In the genomic region with DNA sequence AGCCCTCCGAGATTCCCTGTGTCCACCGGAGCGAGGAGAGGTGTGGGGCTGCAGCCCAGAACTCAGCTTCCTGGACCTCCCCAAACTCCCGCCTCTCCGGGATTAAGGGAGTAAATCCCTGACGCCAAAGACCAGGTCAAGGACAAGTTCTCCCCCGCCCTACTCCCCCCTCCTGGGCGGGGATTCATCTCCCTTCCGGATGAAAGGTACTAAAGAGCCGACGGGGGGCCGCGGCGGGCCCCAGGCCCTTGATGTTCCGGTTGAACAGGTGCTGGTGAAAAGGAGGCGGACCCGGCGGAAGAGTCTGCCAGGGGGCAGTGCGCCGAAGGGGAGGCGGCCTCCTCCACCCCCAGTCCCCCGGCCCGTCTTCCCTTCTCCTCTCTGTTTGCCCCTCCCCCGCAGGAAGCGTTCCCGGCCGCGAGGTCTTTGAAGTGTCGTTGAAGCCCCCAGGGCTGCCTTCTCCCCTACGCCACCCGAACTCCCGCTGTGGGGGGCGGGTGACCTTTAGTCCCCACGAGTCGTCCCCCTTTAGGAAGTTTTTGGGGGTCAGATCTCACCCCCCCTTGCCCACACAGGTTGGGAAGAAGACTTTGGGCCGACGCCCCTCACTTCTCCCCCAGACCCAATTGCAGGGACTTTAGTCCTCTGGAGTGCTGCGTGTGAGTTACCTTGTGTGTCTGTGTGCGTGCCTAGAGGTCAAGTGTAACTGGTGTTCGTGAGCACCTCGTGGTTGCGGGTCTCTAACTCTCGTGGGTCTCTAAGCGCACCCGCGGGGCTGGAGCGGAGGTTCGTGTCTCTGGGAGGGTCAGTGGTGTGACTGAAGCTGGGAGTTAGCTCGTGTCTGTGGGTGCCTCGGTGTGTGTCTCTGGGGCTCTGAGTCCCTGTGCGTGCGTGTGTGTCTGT, we compare ENCODE assay signal across 8 cellular contexts. TPM values are rescaled to one million over a fixed set of nuclear protein-coding genes. Genes with fewer than 3 reads are reported as not detected.
A peak's percentile ranks its signal among the peaks of the same experiment; 100 is the strongest.
DNase-seq lines count a peak whose midpoint lies in the region; ATAC-seq and TF ChIP-seq lines count a peak whose summit lies in the region.

No MANE protein-coding gene starts in this region.

- H3K36me3 ChIP-seq in DND-41 (ENCODE audit: insufficient read depth, low read length) (peaks cover 22% of the 10 kb centered on the region), PC-3 (ENCODE audit: low read depth, low read length) (no peaks in the 10 kb centered on the region), neuron (ENCODE audit: insufficient read depth, low read length) (peaks cover 13% of the 10 kb centered on the region), thoracic aorta (peaks cover 2% of the 10 kb centered on the region)

- H3K4me1 ChIP-seq in DND-41 (ENCODE audit: insufficient read depth, low read length) (peaks cover 53% of the 10 kb centered on the region), PC-3 (ENCODE audit: insufficient read depth, low read length) (peaks cover 28% of the 10 kb centered on the region), neuron (ENCODE audit: insufficient read depth, low read length) (peaks cover 30% of the 10 kb centered on the region), thoracic aorta (ENCODE audit: control insufficient read depth in 1 of 2, low read depth in 2 of 2) (peaks cover 0 to 30% of the 10 kb centered on the region in 2 donors)

- TF ChIP-seq EP300 in Ishikawa (IDR thresholded peaks at IDR 0.05; ENCODE audit: borderline replicate concordance): peak; percentile 83; the same call in 1 of the 2 replicates

- peak; percentile 67 for ATAC-seq in DND-41 (ENCODE audit: insufficient read depth, low read depth)
- peak; percentile 29 for ATAC-seq in PC-3
- no peak for ATAC-seq in thoracic aorta (ENCODE audit: insufficient number of reproducible peaks, low FRiP score, low read depth)
- no peak for ATAC-seq in HG03039 (IDR thresholded peaks at IDR 0.05; ENCODE audit: unreplicated experiment)

- H3K27me3 ChIP-seq in DND-41 (ENCODE audit: insufficient read depth, low read length, poor library complexity) (no peaks in the 10 kb centered on the region), PC-3 (ENCODE audit: low read length) (no peaks in the 10 kb centered on the region), neuron (ENCODE audit: insufficient read depth, low read length) (no peaks in the 10 kb centered on the region), thoracic aorta (replicated peaks; ENCODE audit: insufficient read depth) (no peaks in the 10 kb centered on the region)

- no peaks in the 10 kb centered on the region for H3F3A ChIP-seq in PC-3 (ENCODE audit: low read length, unreplicated experiment)

- H4K20me1 ChIP-seq in DND-41 (ENCODE audit: insufficient read depth, low read length) (peaks cover 21% of the 10 kb centered on the region), PC-3 (ENCODE audit: low read length) (no peaks in the 10 kb centered on the region)

- DNase-seq in DND-41 (peak; percentile 98), PC-3 (peak; percentile 88), foreskin fibroblast (peak in 1 of 2 donors; percentile 60), thoracic aorta (ENCODE audit: low spot score) (no peak)
- peak; percentile 74 for DNase-seq in activated T-helper 9 cell treated with anti-CD3 and anti-CD28 coated beads, Interleukin-2, amount 50 U/mL, for 16 hours (ENCODE audit: low read depth)

- peak overlapping the region; percentile 90 for H3K9ac ChIP-seq in DND-41 (ENCODE audit: low read depth, low read length)
- H3K9ac ChIP-seq in PC-3 (ENCODE audit: low read length): peak overlapping the region; percentile 80

- H3K27ac ChIP-seq in DND-41 (ENCODE audit: low read length): peak overlapping the region; percentile 99
- H3K27ac ChIP-seq in PC-3 (ENCODE audit: low read length): peak overlapping the region; percentile 35; the same call in 1 of the 2 replicates
- H3K27ac ChIP-seq in thoracic aorta: peak overlapping the region; percentile 94 to 98

- H3K9me2 ChIP-seq in PC-3 (replicated peaks; ENCODE audit: low read length): no peaks in the 10 kb centered on the region

- intact Hi-C loops in PC-3 (cut with micrococcal nuclease): no loop called here

- no peaks in the 10 kb centered on the region for H3K9me3 ChIP-seq in DND-41 (ENCODE audit: insufficient read depth, low read length, severe bottlenecking)
- no peaks in the 10 kb centered on the region for H3K9me3 ChIP-seq in PC-3 (ENCODE audit: low read length)
- no peaks in the 10 kb centered on the region for H3K9me3 ChIP-seq in neuron (ENCODE audit: low read length)
- H3K9me3 ChIP-seq in thoracic aorta: no peaks in the 10 kb centered on the region

- no TSS peak for BruUV-seq in PC-3 (replicated peaks; lab: Mats Ljungman, UMichigan)

- H2AFZ ChIP-seq in DND-41 (ENCODE audit: low read depth, low read length): peak overlapping the region; percentile 74
- H2AFZ ChIP-seq in PC-3 (ENCODE audit: low read length): peak overlapping the region; percentile 97
- peak overlapping the region; percentile 90 for H2AFZ ChIP-seq in neuron (ENCODE audit: low read depth, low read length)

- TF ChIP-seq CTCF in DND-41 (IDR thresholded peaks at IDR 0.05; ENCODE audit: borderline replicate concordance, extremely low read depth, low read length, poor library complexity, severe bottlenecking): no peak
- no peak for TF ChIP-seq CTCF in PC-3 (conservative IDR thresholded peaks at IDR 0.05; ENCODE audit: low read depth, low read length)
- TF ChIP-seq CTCF in foreskin fibroblast (IDR thresholded peaks at IDR 0.05; ENCODE audit: low read depth, low read length): no peak
- no peak for TF ChIP-seq CTCF in thoracic aorta (IDR thresholded peaks at IDR 0.05)

- CTCF ChIA-PET in PC-3 (lab: Charles Lee): no interaction called here

- H3K4me2 ChIP-seq in DND-41 (ENCODE audit: insufficient read depth, low read length) (peak overlapping the region; percentile 87), PC-3 (ENCODE audit: low read length) (peak overlapping the region; percentile 95)

- H3K79me2 ChIP-seq in DND-41 (ENCODE audit: insufficient read depth, low read length): peaks cover 52% of the 10 kb centered on the region
- H3K79me2 ChIP-seq in PC-3 (ENCODE audit: low read length): peaks cover 35% of the 10 kb centered on the region

- TF ChIP-seq RAD21 in Ishikawa (IDR thresholded peaks at IDR 0.05; ENCODE audit: low read depth): no peak

- POLR2A ChIA-PET in PC-3 (lab: Charles Lee; ENCODE audit: unreplicated experiment): no interaction called here

- peak overlapping the region; percentile 64 to 94 for H3K4me3 ChIP-seq in DND-41 (ENCODE audit: low read depth in 1 of 2, low read length in 2 of 2)
- H3K4me3 ChIP-seq in PC-3 (ENCODE audit: low read length): peak overlapping the region; percentile 92
- peak overlapping the region; percentile 81 to 91 for H3K4me3 ChIP-seq in foreskin fibroblast (ENCODE audit: low read depth in 1 of 2, low read length in 2 of 2)
- H3K4me3 ChIP-seq in neuron (ENCODE audit: low read length): peak overlapping the region; percentile 85
- H3K4me3 ChIP-seq in thoracic aorta: peak overlapping the region; percentile 99

TF ChIP-seq in Ishikawa, 13 proteins besides CTCF, POLR2A, EP300 and RAD21 (continues in another document):
- no peak for TF ChIP-seq REST (IDR thresholded peaks at IDR 0.05; ENCODE audit: low read depth)
- TF ChIP-seq CREB1 (IDR thresholded peaks at IDR 0.05; ENCODE audit: low read depth): no peak
- TF ChIP-seq NFIC (IDR thresholded peaks at IDR 0.05): peak; percentile 83
- peak; percentile 48; the same call in 1 of the 2 replicates for TF ChIP-seq EGR1 (IDR thresholded peaks at IDR 0.05)
- TF ChIP-seq, protein P1, sequence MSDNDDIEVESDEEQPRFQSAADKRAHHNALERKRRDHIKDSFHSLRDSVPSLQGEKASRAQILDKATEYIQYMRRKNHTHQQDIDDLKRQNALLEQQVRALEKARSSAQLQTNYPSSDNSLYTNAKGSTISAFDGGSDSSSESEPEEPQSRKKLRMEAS (IDR thresholded peaks at IDR 0.05): peak; percentile 55; the same call in 1 of the 2 replicates
- peak; percentile 92 for TF ChIP-seq TCF12 (IDR thresholded peaks at IDR 0.05; ENCODE audit: low read depth)
- TF ChIP-seq FOXM1 (IDR thresholded peaks at IDR 0.05; ENCODE audit: borderline replicate concordance, low read depth): peak; percentile 61; the same call in 1 of the 2 replicates
- no peak for TF ChIP-seq USF1 (IDR thresholded peaks at IDR 0.05)

RNA-seq across cellular contexts. Expression of gene MLLT6, which starts 1.1 kb away (rescaled TPM):
- total RNA-seq in PC-3 (2014; rRNA removed): 24.7 and 28.7 TPM in 2 replicates
- 100 to 1,000 TPM; 113 to 201 TPM for total RNA-seq in thoracic aorta

RNA-seq across cellular contexts. Expression of gene CISD3, which starts 26.1 kb away (rescaled TPM):
- total RNA-seq in PC-3 (2014; rRNA removed) (13.7 and 14.1 TPM in 2 replicates), thoracic aorta (1 to 10 TPM; 9.3 to 9.6 TPM)

RNA-seq across cellular contexts. Expression of gene EPOP, which starts 29.2 kb away (rescaled TPM):
- total RNA-seq in PC-3 (2014; rRNA removed): 12.6 and 17.7 TPM in 2 replicates
- 1 to 10 TPM in 1 of 2 donors, under 1 TPM in 1; 0.54 to 3.3 TPM for total RNA-seq in thoracic aorta

RNA-seq across cellular contexts. Expression of gene PCGF2, which starts 44.1 kb away (rescaled TPM):
- total RNA-seq in PC-3 (2014; rRNA removed) (14.1 and 15.8 TPM in 2 replicates), thoracic aorta (10 to 100 TPM; 14.1 to 28.4 TPM)

RNA-seq across cellular contexts. Expression of gene PSMB3, which starts 48.5 kb away (rescaled TPM):
- 366 and 441 TPM in 2 replicates for total RNA-seq in PC-3 (2014; rRNA removed)
- total RNA-seq in thoracic aorta: 100 to 1,000 TPM; 108 to 124 TPM

Comparison
In these comparisons a context has a peak if more than half of its experiments do, and no peak if none do; other contexts are left out.
1. ATAC-seq: peak in DND-41 (single experiment) and PC-3 (single experiment); none in thoracic aorta (single experiment) and HG03039 (single experiment).
2. H3K27ac ChIP-seq: peak in every context shown above with its lines; median percentile 99 in DND-41; 96 in thoracic aorta; 35 in PC-3.
3. Peak in every context shown above with its lines, with median percentiles within 50 percentile points of each other: H2AFZ ChIP-seq and H3K4me3 ChIP-seq.